ENCODE assay signal across 16 cellular contexts in genomic region chr6:139736507-139736906, GRCh38.
DNase-seq lines count a peak whose midpoint lies in the region; ATAC-seq and TF ChIP-seq lines count a peak whose summit lies in the region.
"Had no signal": no experiment of that assay in that cellular context is flagged by ENCODE, and none has a peak within 500 bp of the region (broad histone marks: within the 10 kb centered on the region; RNA-seq: fewer than 3 reads in every experiment).

No MANE protein-coding gene starts in this region.

- H3K4me2 ChIP-seq in Karpas-422 (ENCODE audit: low read depth, low read length, poor library complexity, severe bottlenecking) (peak overlapping the region; percentile 44), neuronal stem cell (ENCODE audit: insufficient read depth, low read length, poor library complexity, severe bottlenecking) (no peak overlapping the region)

- peaks cover 27% of the 10 kb centered on the region for H3K27me3 Mint-ChIP-seq in activated T-cell treated with anti-CD3 and anti-CD28 coated beads, Interleukin-2, amount 50 U/mL, for 72 hours (ENCODE audit: low read depth)

- H3K79me1 ChIP-seq in neuronal stem cell (ENCODE audit: low read depth, low read length) = no peaks in the 10 kb centered on the region

- no peak overlapping the region for H2BK12ac ChIP-seq in neuronal stem cell (ENCODE audit: low read length)

- no CpG with 5 or more reads among the region's 2 CpGs for WGBS in neuronal stem cell (ENCODE audit: extremely low coverage in 2 of 2, insufficient read length in 2 of 2, insufficient replicate concordance in 1 of 2), 2 donors
- 84 to 85% methylated on average over 2 of the region's 2 CpGs for WGBS in heart right ventricle, 2 donors

- H3K27ac ChIP-seq in Karpas-422 (ENCODE audit: low read length) (no peak overlapping the region), neuronal stem cell (replicated peaks; ENCODE audit: low read length) (no peak overlapping the region), heart right ventricle (no peak overlapping the region)
- H3K27ac ChIP-seq: gastroesophageal sphincter, left ventricle myocardium inferior had no signal

- H2BK5ac ChIP-seq in neuronal stem cell (ENCODE audit: low read length) = no peak overlapping the region

- H3K36me3 Mint-ChIP-seq in activated T-cell treated with anti-CD3 and anti-CD28 coated beads, Interleukin-2, amount 50 U/mL, for 72 hours (ENCODE audit: insufficient read depth in 2 of 2) = no peaks in the 10 kb centered on the region
- H3K36me3 Mint-ChIP-seq: CD8-positive, alpha-beta T cell had no signal

- H3K9me3 Mint-ChIP-seq in activated T-cell treated with anti-CD3 and anti-CD28 coated beads, Interleukin-2, amount 50 U/mL, for 72 hours = no peaks in the 10 kb centered on the region
- H3K9me3 Mint-ChIP-seq: CD8-positive, alpha-beta T cell had no signal

- H3K9ac ChIP-seq in Karpas-422 (ENCODE audit: low read length) = no peak overlapping the region
- no peak overlapping the region for H3K9ac ChIP-seq in neuronal stem cell (ENCODE audit: low read depth, low read length, poor library complexity)

- no peaks in the 10 kb centered on the region for H3K9me2 ChIP-seq in Karpas-422 (replicated peaks; ENCODE audit: insufficient read depth, low read length)

- H3K27ac Mint-ChIP-seq in activated T-cell treated with anti-CD3 and anti-CD28 coated beads, Interleukin-2, amount 50 U/mL, for 72 hours = no peak overlapping the region
- H3K27ac Mint-ChIP-seq: CD8-positive, alpha-beta T cell had no signal

- H4K20me1 ChIP-seq in Karpas-422 (ENCODE audit: insufficient read depth, low read depth, low read length) = no peaks in the 10 kb centered on the region

- H2AFZ ChIP-seq in Karpas-422 (ENCODE audit: low read length) = no peak overlapping the region
- peak overlapping the region; percentile 27 for H2AFZ ChIP-seq in neuronal stem cell (ENCODE audit: low read length)

- H3K4me3 Mint-ChIP-seq in activated T-cell treated with anti-CD3 and anti-CD28 coated beads, Interleukin-2, amount 50 U/mL, for 72 hours = no peak overlapping the region
- H3K4me3 Mint-ChIP-seq: CD8-positive, alpha-beta T cell had no signal

- H2BK15ac ChIP-seq in neuronal stem cell (ENCODE audit: low read length) = no peak overlapping the region

- DNase-seq in Karpas-422 (no peak), neuronal stem cell (ENCODE audit: low spot score) (no peak), NCI-H1930 (lab: John Stamatoyannopoulos, UW) (no peak), heart right ventricle (no peak)
- no peak for DNase-seq in activated T-cell treated with anti-CD3 and anti-CD28 coated beads, Interleukin-2, amount 50 U/mL, for 72 hours
- DNase-seq in activated naive CD4-positive, alpha-beta T cell (lab: John Stamatoyannopoulos, UW) = no peak
- DNase-seq: activated CD4-positive, alpha-beta T cell treated with anti-CD3 and anti-CD28 coated beads, Interleukin-2, amount 50 U/mL, for 48 hours; CD8-positive, alpha-beta T cell; left ventricle myocardium inferior; NCI-H526 treated with DMSO at 0.1 percent for 48 hours; occipital lobe; stimulated activated naive CD8-positive, alpha-beta T cell treated with anti-CD3 and anti-CD28 coated beads, Interleukin-15, Interleukin-2, amounts not matched to agents 100 U/mL and 50 U/mL, for 24 hours; SW 1271 had no signal

- intact Hi-C loops in heart right ventricle (cut with DNase I) = loop anchor here in 1 of 10 donors (10.0 kb wide), 1 partner anchor 648 kb away; no protein-coding TSS in a partner anchor

- H3K9me3 ChIP-seq in Karpas-422 (ENCODE audit: low read length) = no peaks in the 10 kb centered on the region
- H3K9me3 ChIP-seq in neuronal stem cell (replicated peaks in 1 of 2; ENCODE audit: control insufficient read depth in 2 of 2, insufficient read depth in 1 of 2, low read depth in 1 of 2, low read length in 2 of 2) = no peaks in the 10 kb centered on the region
- no peaks in the 10 kb centered on the region for H3K9me3 ChIP-seq in heart right ventricle
- H3K9me3 ChIP-seq: gastroesophageal sphincter, left ventricle myocardium inferior had no signal

- no peak overlapping the region for H3K4me3 ChIP-seq in Karpas-422 (ENCODE audit: low read length)
- no peak overlapping the region for H3K4me3 ChIP-seq in neuronal stem cell (ENCODE audit: low read length in 2 of 2)
- no peak overlapping the region for H3K4me3 ChIP-seq in heart right ventricle
- H3K4me3 ChIP-seq: gastroesophageal sphincter, left ventricle myocardium inferior had no signal

- H3K18ac ChIP-seq in neuronal stem cell (ENCODE audit: low read length) = no peak overlapping the region

- peak; percentile 66 for ATAC-seq in GM19324 (IDR thresholded peaks at IDR 0.05; ENCODE audit: low FRiP score, unreplicated experiment)
- ATAC-seq in HG02798 (IDR thresholded peaks at IDR 0.05; ENCODE audit: poor library complexity, unreplicated experiment) = peak; percentile 84
- no peak for ATAC-seq in activated T-cell treated with anti-CD3 and anti-CD28 coated beads, Interleukin-2, amount 50 U/mL, for 72 hours (replicated peaks in 1 of 2)
- ATAC-seq in heart right ventricle = no peak
- ATAC-seq: CD8-positive, alpha-beta T cell; gastroesophageal sphincter; stimulated activated naive CD8-positive, alpha-beta T cell treated with anti-CD3 and anti-CD28 coated beads, Interleukin-15, Interleukin-2, amounts not matched to agents 100 U/mL and 50 U/mL, for 24 hours had no signal

- no peak overlapping the region for H3K14ac ChIP-seq in neuronal stem cell (ENCODE audit: low read length)

- H3K79me2 ChIP-seq in Karpas-422 (ENCODE audit: low read length) = no peaks in the 10 kb centered on the region

- H4K8ac ChIP-seq in neuronal stem cell (ENCODE audit: low read depth, low read length) = no peak overlapping the region

- H3K4me1 Mint-ChIP-seq in activated T-cell treated with anti-CD3 and anti-CD28 coated beads, Interleukin-2, amount 50 U/mL, for 72 hours (ENCODE audit: low read depth) = no peaks in the 10 kb centered on the region

- no peak overlapping the region for H3K23ac ChIP-seq in neuronal stem cell (ENCODE audit: low read depth, low read length, poor library complexity)

- no peak overlapping the region for H2AK5ac ChIP-seq in neuronal stem cell (ENCODE audit: low read depth, low read length)

- TF ChIP-seq CTCF in heart right ventricle (IDR thresholded peaks at IDR 0.05) = no peak

- H3K4me1 ChIP-seq in Karpas-422 (ENCODE audit: low read length) = peaks cover 17% of the 10 kb centered on the region
- peaks cover 0 to 2% of the 10 kb centered on the region in 2 donors for H3K4me1 ChIP-seq in neuronal stem cell (ENCODE audit: control insufficient read depth in 2 of 2, insufficient read depth in 1 of 2, low read depth in 1 of 2, low read length in 2 of 2)
- H3K4me1 ChIP-seq in heart right ventricle = peaks cover 0 to 7% (median 0%) of the 10 kb centered on the region in 9 donors
- H3K4me1 ChIP-seq: left ventricle myocardium inferior had no signal

- no peak overlapping the region for H2BK120ac ChIP-seq in neuronal stem cell (ENCODE audit: low read depth, low read length)

- H4K91ac ChIP-seq in neuronal stem cell (ENCODE audit: low read depth, low read length, poor library complexity) = no peak overlapping the region

- H3K27me3 ChIP-seq in Karpas-422 (ENCODE audit: low read length) (no peaks in the 10 kb centered on the region), neuronal stem cell (ENCODE audit: control insufficient read depth in 3 of 3, insufficient read depth in 3 of 3, low read depth in 1 of 3, low read length in 3 of 3) (no peaks in the 10 kb centered on the region), heart right ventricle (no peaks in the 10 kb centered on the region)
- H3K27me3 ChIP-seq: gastroesophageal sphincter had no signal

- no peak overlapping the region for H3K4ac ChIP-seq in neuronal stem cell (ENCODE audit: low read length)

- H3K36me3 ChIP-seq in Karpas-422 (ENCODE audit: insufficient read depth, low read length) (no peaks in the 10 kb centered on the region), neuronal stem cell (replicated peaks in 1 of 2; ENCODE audit: control insufficient read depth in 2 of 2, insufficient read depth in 2 of 2, low read length in 2 of 2) (no peaks in the 10 kb centered on the region), heart right ventricle (no peaks in the 10 kb centered on the region)
- H3K36me3 ChIP-seq: gastroesophageal sphincter, left ventricle myocardium inferior had no signal

Comparison
In these comparisons a context has a peak if more than half of its experiments do, and no peak if none do; other contexts are left out.
1. ATAC-seq: peak in GM19324 (single experiment) and HG02798 (single experiment); none in activated T-cell treated with anti-CD3 and anti-CD28 coated beads, Interleukin-2, amount 50 U/mL, for 72 hours (0 of 2) and heart right ventricle (0 of 8).